ENCODE assay signal across 8 cellular contexts in the genomic region with DNA sequence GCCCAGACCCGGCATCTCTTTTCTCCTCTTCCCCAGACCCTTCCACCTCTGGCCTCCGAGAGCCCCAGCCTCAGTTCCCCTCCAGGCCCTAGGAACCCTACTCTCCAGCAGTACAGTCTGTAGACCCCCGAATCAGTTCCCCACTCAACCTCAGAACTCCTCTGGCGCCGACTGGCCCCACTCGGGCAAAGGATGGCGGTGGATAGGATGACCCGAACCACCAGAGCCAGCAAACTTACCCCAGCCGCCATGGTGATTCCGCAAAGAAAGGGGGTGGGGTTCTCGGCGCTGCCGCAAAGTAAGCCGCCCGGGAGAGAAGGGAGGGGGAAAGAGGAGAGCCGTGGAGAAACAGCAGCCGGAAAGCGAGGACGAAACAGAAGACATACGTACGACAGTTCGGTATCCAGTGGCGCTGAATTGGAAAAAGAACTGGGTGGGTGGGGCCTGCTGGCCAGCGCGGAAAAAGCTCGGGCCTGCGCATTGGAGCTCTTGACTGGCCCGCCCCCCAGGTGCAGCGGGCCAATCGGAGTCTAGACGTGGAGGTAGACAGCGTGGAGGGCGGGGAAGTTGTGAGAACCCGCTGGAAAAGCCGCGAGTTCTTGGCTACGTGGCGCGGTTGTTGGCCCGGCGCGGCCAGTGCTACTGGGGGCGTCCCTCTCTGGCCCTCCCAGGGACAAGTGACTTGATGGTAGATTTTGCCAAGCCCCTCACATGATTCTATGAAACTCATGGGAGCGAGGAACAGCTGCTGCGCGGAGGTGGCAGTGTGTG. TPM values are rescaled to one million over a fixed set of nuclear protein-coding genes. Genes with fewer than 3 reads are reported as not detected.
DNase-seq lines count a peak whose midpoint lies in the region; ATAC-seq and TF ChIP-seq lines count a peak whose summit lies in the region.

A gene with protein sequence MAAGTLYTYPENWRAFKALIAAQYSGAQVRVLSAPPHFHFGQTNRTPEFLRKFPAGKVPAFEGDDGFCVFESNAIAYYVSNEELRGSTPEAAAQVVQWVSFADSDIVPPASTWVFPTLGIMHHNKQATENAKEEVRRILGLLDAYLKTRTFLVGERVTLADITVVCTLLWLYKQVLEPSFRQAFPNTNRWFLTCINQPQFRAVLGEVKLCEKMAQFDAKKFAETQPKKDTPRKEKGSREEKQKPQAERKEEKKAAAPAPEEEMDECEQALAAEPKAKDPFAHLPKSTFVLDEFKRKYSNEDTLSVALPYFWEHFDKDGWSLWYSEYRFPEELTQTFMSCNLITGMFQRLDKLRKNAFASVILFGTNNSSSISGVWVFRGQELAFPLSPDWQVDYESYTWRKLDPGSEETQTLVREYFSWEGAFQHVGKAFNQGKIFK (minus strand): TSS at position 300 of the 771 bp plus-strand sequence. CDS start 49 bp downstream, at position 251.

- peaks cover 64% of the 10 kb centered on the region for H3K4me1 Mint-ChIP-seq in HFFc6 (ENCODE audit: low read depth)
- peaks cover 55% of the 10 kb centered on the region for H3K4me1 Mint-ChIP-seq in activated naive CD4-positive, alpha-beta T cell treated with anti-CD3 and anti-CD28 coated beads, Interleukin-2, amount 10 ng/mL, durations not matched to agents 7 days and 5 days

- 1% methylated on average over 16 to 24 of the region's 46 CpGs for WGBS in gastroesophageal sphincter (ENCODE audit: low coverage in 1 of 2), 2 donors
- WGBS in suprapubic skin: 0% methylated on average over 33 of the region's 46 CpGs

- H3K36me3 Mint-ChIP-seq in HFFc6 (ENCODE audit: low read depth): peaks cover 51% of the 10 kb centered on the region
- H3K36me3 Mint-ChIP-seq in activated naive CD4-positive, alpha-beta T cell treated with anti-CD3 and anti-CD28 coated beads, Interleukin-2, amount 10 ng/mL, durations not matched to agents 7 days and 5 days: peaks cover 57% of the 10 kb centered on the region

- H3K9ac ChIP-seq in SK-N-MC (ENCODE audit: insufficient read length): peak within 1 kb of the TSS; percentile 96

- no peaks in the 10 kb centered on the region for H3K9me3 Mint-ChIP-seq in HFFc6
- H3K9me3 Mint-ChIP-seq in activated naive CD4-positive, alpha-beta T cell treated with anti-CD3 and anti-CD28 coated beads, Interleukin-2, amount 10 ng/mL, durations not matched to agents 7 days and 5 days: no peaks in the 10 kb centered on the region

- CTCF ChIA-PET in activated naive CD4-positive, alpha-beta T cell treated with anti-CD3 and anti-CD28 coated beads, Interleukin-2, amount 10 ng/mL, durations not matched to agents 7 days and 5 days (lab: Charles Lee): interaction anchor here (1.1 to 1.9 kb wide), 4 partner anchors 13 to 149 kb away, joined by 4 to 9 read pairs (median 8); a partner anchor contains a TSS

- H3K27ac ChIP-seq in SK-N-MC (peak within 1 kb of the TSS; percentile 87), gastroesophageal sphincter (peak within 1 kb of the TSS; percentile 78 to 94 (median 92)), suprapubic skin (peak within 1 kb of the TSS; percentile 93)

- TF ChIP-seq CTCF in HFFc6 (IDR thresholded peaks at IDR 0.05) (no peak), NB4 (IDR thresholded peaks at IDR 0.05; ENCODE audit: low read depth, low read length) (no peak), gastroesophageal sphincter (IDR thresholded peaks at IDR 0.05) (peak in 1 of 4 experiments; percentile 8), suprapubic skin (IDR thresholded peaks at IDR 0.05) (no peak)

- DNase-seq in GM04503 (ENCODE audit: low read depth) (peak; percentile 99), HFFc6 (peak; percentile 100), NB4 (ENCODE audit: low read depth) (peak; percentile 100), SK-N-MC (ENCODE audit: low read depth, low spot score) (peak; percentile 99), nucleus accumbens (lab: John Stamatoyannopoulos, UW) (peak; percentile 73 to 99 (median 98)), suprapubic skin (ENCODE audit: low spot score in 2 of 2) (peak; percentile 98 to 99)
- DNase-seq in activated naive CD4-positive, alpha-beta T cell treated with anti-CD3 and anti-CD28 coated beads, Interleukin-2, amount 10 ng/mL, durations not matched to agents 7 days and 5 days: peak; percentile 99

- peak within 1 kb of the TSS; percentile 98 for H3K4me3 Mint-ChIP-seq in HFFc6
- H3K4me3 Mint-ChIP-seq in activated naive CD4-positive, alpha-beta T cell treated with anti-CD3 and anti-CD28 coated beads, Interleukin-2, amount 10 ng/mL, durations not matched to agents 7 days and 5 days: peak within 1 kb of the TSS; percentile 86

- TF ChIP-seq EP300 in gastroesophageal sphincter (IDR thresholded peaks at IDR 0.05) (no peak), suprapubic skin (IDR thresholded peaks at IDR 0.05) (no peak)

- H3K36me3 ChIP-seq in SK-N-MC (ENCODE audit: insufficient read depth, low read length) (peaks cover 67% of the 10 kb centered on the region), gastroesophageal sphincter (peaks cover 0 to 71% of the 10 kb centered on the region in 2 donors), suprapubic skin (peaks cover 54% of the 10 kb centered on the region)

- H3K4me1 ChIP-seq in gastroesophageal sphincter (peaks cover 0 to 70% (median 21%) of the 10 kb centered on the region in 3 donors), suprapubic skin (peaks cover 51% of the 10 kb centered on the region)

- H3K27ac Mint-ChIP-seq in HFFc6: peak within 1 kb of the TSS; percentile 96
- H3K27ac Mint-ChIP-seq in activated naive CD4-positive, alpha-beta T cell treated with anti-CD3 and anti-CD28 coated beads, Interleukin-2, amount 10 ng/mL, durations not matched to agents 7 days and 5 days: peak within 1 kb of the TSS; percentile 84

- H3K27me3 ChIP-seq in gastroesophageal sphincter (no peaks in the 10 kb centered on the region), suprapubic skin (no peaks in the 10 kb centered on the region)

- peaks cover 4% of the 10 kb centered on the region for H3K27me3 Mint-ChIP-seq in HFFc6 (ENCODE audit: insufficient read depth)
- no peaks in the 10 kb centered on the region for H3K27me3 Mint-ChIP-seq in activated naive CD4-positive, alpha-beta T cell treated with anti-CD3 and anti-CD28 coated beads, Interleukin-2, amount 10 ng/mL, durations not matched to agents 7 days and 5 days

- peak; percentile 98 for ATAC-seq in gastroesophageal sphincter

- no peaks in the 10 kb centered on the region for H3K9me3 ChIP-seq in SK-N-MC (ENCODE audit: low read depth, low read length)
- no peaks in the 10 kb centered on the region for H3K9me3 ChIP-seq in gastroesophageal sphincter
- no peaks in the 10 kb centered on the region for H3K9me3 ChIP-seq in suprapubic skin

- peak; percentile 88 for TF ChIP-seq POLR2A in NB4 (IDR thresholded peaks at IDR 0.05; ENCODE audit: extremely low read depth, insufficient read length)
- peak; percentile 58 to 77 for TF ChIP-seq POLR2A in gastroesophageal sphincter (IDR thresholded peaks at IDR 0.05)
- peak; percentile 11 to 53 for TF ChIP-seq POLR2A in suprapubic skin (IDR thresholded peaks at IDR 0.05)

- H3K4me3 ChIP-seq in NB4 (ENCODE audit: low read depth, low read length) (peak within 1 kb of the TSS; percentile 99), SK-N-MC (peak within 1 kb of the TSS; percentile 83), gastroesophageal sphincter (peak within 1 kb of the TSS; percentile 65 to 78), suprapubic skin (peak within 1 kb of the TSS; percentile 92)

RNA-seq across cellular contexts. Expression of the gene that starts here (rescaled TPM):
- total RNA-seq in HFFc6 (2021; fragmentation: NEBNext Ultra II Directional; extraction: Animal tissue kit (Norgen Biotek cat#: 25700)): 1,000 to 10,000 TPM; 1,302 to 1,474 (median 1,327) TPM
- total RNA-seq in gastroesophageal sphincter (1,000 to 10,000 TPM; 1,070 to 1,712 (median 1,374) TPM), suprapubic skin (1,000 to 10,000 TPM; 1,221 to 2,946 (median 2,495) TPM)

Comparison
In these comparisons a context has a peak if more than half of its experiments do, and no peak if none do; other contexts are left out.
1. Peak in every context shown above with its lines: DNase-seq, ATAC-seq, H3K4me3 ChIP-seq and H3K27ac ChIP-seq.
2. POLR2A ChIP-seq: peak in every context shown above with its lines; median percentile 88 in NB4; 68 in gastroesophageal sphincter; 32 in suprapubic skin.